Comparison of ENCODE assay signal across 8 cellular contexts in genomic region chr1:211476200-211476849, GRCh38. TPM values are rescaled to one million over a fixed set of nuclear protein-coding genes. Genes with fewer than 3 reads are reported as not detected.
DNase-seq lines count a peak whose midpoint lies in the region; ATAC-seq and TF ChIP-seq lines count a peak whose summit lies in the region.

No MANE protein-coding gene starts in this region.

- H4K20me1 ChIP-seq in Karpas-422 (ENCODE audit: insufficient read depth, low read depth, low read length): no peaks in the 10 kb centered on the region

- intact Hi-C loops in psoas muscle (cut with DNase I): loop anchor here in 1 of 2 donors (2.0 to 10.0 kb wide), 2 partner anchors 150 to 1072 kb away; partner anchors contain the start of gene TRAF5

- no peak overlapping the region for H3K4me2 ChIP-seq in Karpas-422 (ENCODE audit: low read depth, low read length, poor library complexity, severe bottlenecking)

- DNase-seq in Karpas-422: peak; percentile 91
- peak; percentile 84 to 89 for DNase-seq in SJCRH30
- peak; percentile 59 for DNase-seq in activated effector memory CD4-positive, alpha-beta T cell treated with Interleukin-2 at 50 U/mL for 16 hours
- peak; percentile 78 for DNase-seq in glutamatergic neuron
- DNase-seq in psoas muscle: peak; percentile 56 to 67

- no peaks in the 10 kb centered on the region for H3K27me3 ChIP-seq in Karpas-422 (ENCODE audit: low read length)
- H3K27me3 ChIP-seq in SJCRH30: no peaks in the 10 kb centered on the region
- H3K27me3 ChIP-seq in psoas muscle (ENCODE audit: insufficient read depth in 3 of 3, low read length in 2 of 3): peaks cover 0 to 17% (median 3%) of the 10 kb centered on the region in 3 donors

- H3K4me1 Mint-ChIP-seq in glutamatergic neuron (ENCODE audit: low read depth, unreplicated experiment): no peaks in the 10 kb centered on the region

- H3K9me3 Mint-ChIP-seq in glutamatergic neuron (ENCODE audit: unreplicated experiment): no peaks in the 10 kb centered on the region

- H3K4me1 ChIP-seq in Karpas-422 (ENCODE audit: low read length): no peaks in the 10 kb centered on the region
- no peaks in the 10 kb centered on the region for H3K4me1 ChIP-seq in SJCRH30
- no peaks in the 10 kb centered on the region for H3K4me1 ChIP-seq in psoas muscle

- no peaks in the 10 kb centered on the region for H3K36me3 ChIP-seq in Karpas-422 (ENCODE audit: insufficient read depth, low read length)
- no peaks in the 10 kb centered on the region for H3K36me3 ChIP-seq in SJCRH30
- no peaks in the 10 kb centered on the region for H3K36me3 ChIP-seq in psoas muscle (ENCODE audit: insufficient read depth in 1 of 2, low read depth in 1 of 2)

- no peak overlapping the region for H3K27ac ChIP-seq in C4-2B
- no peak overlapping the region for H3K27ac ChIP-seq in Karpas-422 (ENCODE audit: low read length)
- no peak overlapping the region for H3K27ac ChIP-seq in SJCRH30
- no peak overlapping the region for H3K27ac ChIP-seq in psoas muscle

- H3K36me3 Mint-ChIP-seq in glutamatergic neuron (ENCODE audit: unreplicated experiment): no peaks in the 10 kb centered on the region

- H3K4me3 ChIP-seq in Karpas-422 (ENCODE audit: low read length) (no peak overlapping the region), SJCRH30 (no peak overlapping the region), psoas muscle (no peak overlapping the region)

- H2AFZ ChIP-seq in Karpas-422 (ENCODE audit: low read length): no peak overlapping the region

- peaks cover 1% of the 10 kb centered on the region for H3K27me3 Mint-ChIP-seq in glutamatergic neuron (ENCODE audit: unreplicated experiment)

- no peaks in the 10 kb centered on the region for H3K9me2 ChIP-seq in Karpas-422 (replicated peaks; ENCODE audit: insufficient read depth, low read length)

- H3K79me2 ChIP-seq in Karpas-422 (ENCODE audit: low read length): no peaks in the 10 kb centered on the region

- 44 to 55% (median 54%) methylated on average over 3 of the region's 3 CpGs for WGBS in psoas muscle, 3 donors

- peak; percentile 97 for TF ChIP-seq CTCF in C4-2B (conservative IDR thresholded peaks at IDR 0.05)
- peak; percentile 76 for TF ChIP-seq CTCF in glutamatergic neuron (IDR thresholded peaks at IDR 0.05; ENCODE audit: partially characterized antibody, unreplicated experiment)
- TF ChIP-seq CTCF in psoas muscle (IDR thresholded peaks at IDR 0.05): peak; percentile 70

- no peak overlapping the region for H3K27ac Mint-ChIP-seq in glutamatergic neuron (ENCODE audit: unreplicated experiment)

- H3K9me3 ChIP-seq in Karpas-422 (ENCODE audit: low read length) (no peaks in the 10 kb centered on the region), SJCRH30 (replicated peaks) (no peaks in the 10 kb centered on the region), psoas muscle (no peaks in the 10 kb centered on the region)

- no peak overlapping the region for H3K4me3 Mint-ChIP-seq in glutamatergic neuron (ENCODE audit: unreplicated experiment)

- H3K9ac ChIP-seq in Karpas-422 (ENCODE audit: low read length): no peak overlapping the region

- peak; percentile 66 for ATAC-seq in GM19397 (IDR thresholded peaks at IDR 0.05; ENCODE audit: unreplicated experiment)
- ATAC-seq in psoas muscle: peak in 2 of 4 donors; percentile 64 to 65
- no peak for ATAC-seq in GM18517 (IDR thresholded peaks at IDR 0.05; ENCODE audit: unreplicated experiment)

RNA-seq across cellular contexts. Expression of gene RD3, which starts 15.6 kb away (rescaled TPM):
- not detected in 2 replicates for total RNA-seq in Karpas-422 (2014; rRNA removed; shearing (Covaris generic); ENCODE audit: low replicate concordance)
- total RNA-seq in SJCRH30 (2014; rRNA removed; shearing (Covaris generic)): 0.28 and 0.51 TPM in 2 replicates
- total RNA-seq in glutamatergic neuron (ENCODE audit: unreplicated experiment) (0.44 TPM), psoas muscle (not detected)
- under 1 TPM in 2 of 3 donors, not detected in 1; 0.03 to 0.10 TPM for polyA plus RNA-seq in psoas muscle
